1 cellular context compared by ENCODE assay signal in the genomic region with DNA sequence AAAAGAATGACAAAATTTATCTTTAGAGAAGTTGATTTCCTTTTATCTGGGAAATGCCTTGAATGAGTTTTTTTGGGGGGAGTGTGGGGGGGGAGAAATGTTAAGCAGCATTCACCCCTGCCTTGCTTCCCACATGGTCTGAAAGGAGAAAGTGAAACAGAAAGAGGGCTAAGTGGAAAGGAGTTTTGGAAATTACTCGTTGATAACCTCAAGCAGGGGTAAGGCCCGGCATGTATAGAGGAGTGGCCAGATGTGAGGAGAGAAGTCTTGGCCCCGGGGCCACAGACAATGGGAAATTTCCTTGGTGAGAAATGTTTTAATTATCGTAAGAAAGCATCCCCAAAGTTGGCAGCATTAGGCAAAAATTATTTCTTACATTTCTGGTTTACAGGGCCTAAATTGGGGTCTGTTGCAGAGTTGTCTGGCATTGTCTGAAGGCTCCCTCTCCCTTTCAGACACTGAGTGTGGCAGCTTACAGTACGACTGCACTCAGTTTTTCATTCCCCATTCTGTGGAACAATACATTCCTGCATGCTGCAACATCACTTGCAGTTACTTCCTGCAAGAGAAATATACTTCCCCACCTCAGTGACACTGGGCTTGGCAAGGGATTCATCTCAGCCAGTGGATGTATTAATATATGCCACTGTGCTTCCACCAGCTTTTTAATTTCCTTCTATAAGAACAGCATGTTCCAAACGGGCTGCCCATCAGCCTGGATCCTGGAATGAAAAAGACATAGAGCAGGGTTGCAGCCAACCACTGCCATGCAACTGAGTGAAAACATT.
TF ChIP-seq lines count a peak whose summit lies in the region.

No MANE protein-coding gene starts in this region.

TF ChIP-seq in GM23338, 12 proteins besides CTCF, POLR2A, EP300 and RAD21 (continued from another document):
- TF ChIP-seq ZNF462 (CRISPR knock-in tag; IDR thresholded peaks at IDR 0.05) (no peak), EZH2 (IDR thresholded peaks at IDR 0.05; ENCODE audit: low read depth, unreplicated experiment) (no peak), JUNB (IDR thresholded peaks at IDR 0.05; ENCODE audit: unreplicated experiment) (no peak)
